8 cellular contexts compared by ENCODE assay signal in genomic region chr18:45974088-45974536, GRCh38. TPM values are rescaled to one million over a fixed set of nuclear protein-coding genes. Genes with fewer than 3 reads are reported as not detected.
DNase-seq lines count a peak whose midpoint lies in the region; ATAC-seq and TF ChIP-seq lines count a peak whose summit lies in the region.

No MANE protein-coding gene starts in this region.

- no peaks in the 10 kb centered on the region for H3K27me3 Mint-ChIP-seq in activated CD4-positive, alpha-beta T cell treated with anti-CD3 and anti-CD28 coated beads, Interleukin-2, amount 10 ng/mL, durations not matched to agents 24 days and 14 days

- H3K36me3 Mint-ChIP-seq in activated CD4-positive, alpha-beta T cell treated with anti-CD3 and anti-CD28 coated beads, Interleukin-2, amount 10 ng/mL, durations not matched to agents 24 days and 14 days (ENCODE audit: low read depth) = no peaks in the 10 kb centered on the region

- intact Hi-C loops in activated CD4-positive, alpha-beta T cell treated with anti-CD3 and anti-CD28 coated beads, Interleukin-2, amount 10 ng/mL, durations not matched to agents 24 days and 14 days (cut with micrococcal nuclease) = loop anchor here (1.0 to 5.0 kb wide), 4 partner anchors 62 to 353 kb away; no protein-coding TSS in a partner anchor

- H3K9ac ChIP-seq in duodenal mucosa (ENCODE audit: low read depth in 1 of 2, low read length in 2 of 2) = no peak overlapping the region

- H3K9me3 Mint-ChIP-seq in activated CD4-positive, alpha-beta T cell treated with anti-CD3 and anti-CD28 coated beads, Interleukin-2, amount 10 ng/mL, durations not matched to agents 24 days and 14 days = no peaks in the 10 kb centered on the region

- peak; percentile 70 for TF ChIP-seq CTCF in lung (IDR thresholded peaks at IDR 0.05; ENCODE audit: control extremely low read depth, extremely low read depth)

- WGBS in lung, 2 donors = 15 to 18% methylated on average over 5 of the region's 5 CpGs

- H3K9me3 ChIP-seq in duodenal mucosa (ENCODE audit: control insufficient read depth in 1 of 2, low read length in 2 of 2) (no peaks in the 10 kb centered on the region), lung (ENCODE audit: control insufficient read depth in 2 of 2, insufficient read depth in 1 of 2, low read length in 1 of 2) (no peaks in the 10 kb centered on the region)

- no peak overlapping the region for H3K4me3 Mint-ChIP-seq in activated CD4-positive, alpha-beta T cell treated with anti-CD3 and anti-CD28 coated beads, Interleukin-2, amount 10 ng/mL, durations not matched to agents 24 days and 14 days

- DNase-seq in COR-L47 (lab: John Stamatoyannopoulos, UW) (peak; percentile 69), NCI-H526 treated with DMSO at 0.1 percent for 48 hours (lab: John Stamatoyannopoulos, UW) (peak; percentile 40), lung (ENCODE audit: low spot score) (peak; percentile 71)
- DNase-seq in activated CD4-positive, alpha-beta T cell treated with anti-CD3 and anti-CD28 coated beads, Interleukin-2, amount 10 ng/mL, durations not matched to agents 24 days and 14 days = peak; percentile 91
- peak; percentile 20 to 40 for DNase-seq in stimulated activated CD8-positive, alpha-beta memory T cell treated with anti-CD3 and anti-CD28 coated beads, Interleukin-15, amount 100 ng/mL, for 48 hours (ENCODE audit: low read depth in 2 of 2)

- no peaks in the 10 kb centered on the region for H3K27me3 ChIP-seq in duodenal mucosa (ENCODE audit: control insufficient read depth in 1 of 2, insufficient read depth in 2 of 2, low read length in 2 of 2)
- no peaks in the 10 kb centered on the region for H3K27me3 ChIP-seq in lung (ENCODE audit: control insufficient read depth, insufficient read depth)

- H3K36me3 ChIP-seq in duodenal mucosa (ENCODE audit: control insufficient read depth in 1 of 2, insufficient read depth in 2 of 2, low read length in 2 of 2) = no peaks in the 10 kb centered on the region
- no peaks in the 10 kb centered on the region for H3K36me3 ChIP-seq in lung (ENCODE audit: control insufficient read depth in 2 of 2, insufficient read depth in 2 of 2, low read length in 2 of 2)

- H3K27ac Mint-ChIP-seq in activated CD4-positive, alpha-beta T cell treated with anti-CD3 and anti-CD28 coated beads, Interleukin-2, amount 10 ng/mL, durations not matched to agents 24 days and 14 days = peak overlapping the region; percentile 25

- peaks cover 6% of the 10 kb centered on the region for H3K4me1 Mint-ChIP-seq in activated CD4-positive, alpha-beta T cell treated with anti-CD3 and anti-CD28 coated beads, Interleukin-2, amount 10 ng/mL, durations not matched to agents 24 days and 14 days

- H3K4me3 ChIP-seq in duodenal mucosa (ENCODE audit: low read depth in 1 of 2, low read length in 2 of 2) = peak overlapping the region; percentile 1 to 2
- no peak overlapping the region for H3K4me3 ChIP-seq in lung

- H3K4me1 ChIP-seq in duodenal mucosa (ENCODE audit: control insufficient read depth in 1 of 2, insufficient read depth in 2 of 2, low read length in 2 of 2) = peaks cover 3 to 5% of the 10 kb centered on the region in 2 donors
- H3K4me1 ChIP-seq in lung (ENCODE audit: control insufficient read depth in 2 of 2, insufficient read depth in 2 of 2, low read length in 2 of 2) = no peaks in the 10 kb centered on the region

- ATAC-seq in HG02885 (IDR thresholded peaks at IDR 0.05; ENCODE audit: poor library complexity, unreplicated experiment) (peak; percentile 67), lung (ENCODE audit: insufficient read depth, low FRiP score) (peak; percentile 61), GM21786 (IDR thresholded peaks at IDR 0.05; ENCODE audit: unreplicated experiment) (no peak)

- H3K27ac ChIP-seq in duodenal mucosa (ENCODE audit: low read depth, low read length) (no peak overlapping the region), lung (ENCODE audit: low read depth in 1 of 2, low read length in 1 of 2) (no peak overlapping the region)

RNA-seq across cellular contexts. Expression of gene EPG5, which starts 7.0 kb away (rescaled TPM):
- total RNA-seq in activated CD4-positive, alpha-beta T cell treated with anti-CD3 and anti-CD28 coated beads, Interleukin-2, amount 10 ng/mL, durations not matched to agents 24 days and 14 days = 14.9 and 15.5 TPM in 2 replicates
- total RNA-seq in lung = 10 to 100 TPM; 31.4 to 64.5 TPM
- 10 to 100 TPM in 1 of 2 donors, 1 to 10 TPM in 1; 7.0 to 10.4 TPM for polyA plus RNA-seq in lung

Comparison
In these comparisons a context has a peak if more than half of its experiments do, and no peak if none do; other contexts are left out.
1. DNase-seq: peak in every context shown above with its lines; median percentile 91 in activated CD4-positive, alpha-beta T cell treated with anti-CD3 and anti-CD28 coated beads, Interleukin-2, amount 10 ng/mL, durations not matched to agents 24 days and 14 days; 71 in lung; 69 in COR-L47; 40 in NCI-H526 treated with DMSO at 0.1 percent for 48 hours; 30 in stimulated activated CD8-positive, alpha-beta memory T cell treated with anti-CD3 and anti-CD28 coated beads, Interleukin-15, amount 100 ng/mL, for 48 hours.